ENCODE assay signal across 19 cellular contexts in genomic region chr3:180974286-180974685, GRCh38.
"Had no signal": no experiment of that assay in that cellular context is flagged by ENCODE, and none has a peak within 500 bp of the region (broad histone marks: within the 10 kb centered on the region; RNA-seq: fewer than 3 reads in every experiment).

No MANE protein-coding gene starts in this region.

- H3K4me3 Mint-ChIP-seq: natural killer cell had no signal

- DNase-seq: activated CD4-positive, alpha-beta T cell treated with anti-CD3 and anti-CD28 coated beads, Interleukin-2, amount 50 U/mL, for 1 hour; activated naive CD4-positive, alpha-beta T cell treated with anti-CD3 and anti-CD28 coated beads, Interleukin-2, amount 50 U/mL, for 16 hours; amygdala; dermis blood vessel endothelial cell; kidney; mesendoderm; natural killer cell; pancreas; sigmoid colon; spleen; stimulated activated CD4-positive, alpha-beta T cell treated with anti-CD3 and anti-CD28 coated beads, Interleukin-4, amount 100 ng/mL, for 4 hours; stimulated activated naive CD4-positive, alpha-beta T cell; substantia nigra; T1000 had no signal

- H3K27me3 ChIP-seq: cardiac muscle cell, neutrophil, pancreas, sigmoid colon, spleen, tibial nerve had no signal

- FAIRE-seq: pancreas, urothelium cell line had no signal

- H3K9me3 Mint-ChIP-seq: natural killer cell had no signal

- H3K4me3 ChIP-seq: cardiac muscle cell, pancreas, sigmoid colon, spleen, tibial nerve had no signal

- ATAC-seq: activated CD4-positive, CD25-positive, alpha-beta regulatory T cell treated with anti-CD3 and anti-CD28 coated beads, Interleukin-2, amount 50 U/mL, for 24 hours; natural killer cell; pancreas had no signal

- H3K36me3 Mint-ChIP-seq: natural killer cell had no signal

- H3K9me3 ChIP-seq: neutrophil, pancreas, sigmoid colon, spleen, tibial nerve had no signal

- H3K27ac ChIP-seq: pancreas, sigmoid colon, spleen, tibial nerve had no signal

- H3K4me1 ChIP-seq: pancreas, sigmoid colon, tibial nerve had no signal

- H3K4me1 Mint-ChIP-seq: natural killer cell had no signal
